In the genomic region with DNA sequence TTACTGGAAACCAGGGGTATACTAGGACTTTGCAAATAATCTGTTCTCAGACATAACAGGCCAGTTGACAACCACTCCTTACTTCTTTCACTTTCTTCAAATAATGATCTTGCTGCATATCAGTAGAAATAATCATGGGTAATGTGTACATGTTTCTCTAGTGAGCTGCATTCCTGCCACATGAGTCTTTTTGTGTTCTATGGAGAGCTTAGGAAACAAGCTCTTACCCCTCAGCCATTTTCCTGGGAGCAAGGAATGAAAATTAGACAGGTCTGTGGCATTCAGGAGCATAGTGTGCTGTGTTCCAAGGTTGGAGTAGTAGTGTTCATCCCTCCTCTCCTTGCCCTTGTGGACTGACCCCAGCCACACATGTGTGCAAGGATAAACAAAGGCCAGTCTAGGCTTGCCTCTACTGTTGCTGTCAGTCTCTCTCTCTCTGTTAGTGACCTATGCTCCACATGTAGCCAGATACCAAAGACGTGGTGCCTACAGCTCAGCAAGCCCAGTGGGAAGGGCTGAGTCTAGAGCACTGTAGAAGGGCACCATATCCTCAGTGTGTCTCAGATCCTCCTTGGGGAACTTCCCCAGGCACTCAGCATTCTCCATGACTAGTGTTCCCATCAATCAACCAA, we compare ENCODE assay signal across 21 cellular contexts. TPM values are rescaled to one million over a fixed set of nuclear protein-coding genes. Genes with fewer than 3 reads are reported as not detected.
A peak's percentile ranks its signal among the peaks of the same experiment; 100 is the strongest.
DNase-seq lines count a peak whose midpoint lies in the region; ATAC-seq and TF ChIP-seq lines count a peak whose summit lies in the region.
"Had no signal": no experiment of that assay in that cellular context is flagged by ENCODE, and none has a peak within 500 bp of the region (broad histone marks: within the 10 kb centered on the region; RNA-seq: fewer than 3 reads in every experiment).

No MANE protein-coding gene starts in this region.

- no peak overlapping the region for H3K27ac ChIP-seq in AG04450 (ENCODE audit: low read depth, low read length)
- H3K27ac ChIP-seq in brain microvascular endothelial cell = no peak overlapping the region
- peak overlapping the region; percentile 55 for H3K27ac ChIP-seq in hepatocyte
- H3K27ac ChIP-seq: cardiac muscle cell had no signal

- WGBS in hepatocyte (ENCODE audit: low lambda C conversion rate, missing lambda C conversion rate) = 40% methylated on average over 1 of the region's 1 CpG

- no peak for TF ChIP-seq CTCF in AG04450 (IDR thresholded peaks at IDR 0.05; ENCODE audit: low read depth, low read length)
- TF ChIP-seq CTCF in brain microvascular endothelial cell (IDR thresholded peaks at IDR 0.05; ENCODE audit: low read depth, low read length, missing control alignments) = no peak
- no peak for TF ChIP-seq CTCF in hepatocyte (IDR thresholded peaks at IDR 0.05; ENCODE audit: poor library complexity)
- no peak for TF ChIP-seq CTCF in nephron progenitor cell (IDR thresholded peaks at IDR 0.05)
- TF ChIP-seq CTCF in GM20000 (IDR thresholded peaks at IDR 0.05; ENCODE audit: extremely low read depth, missing control alignments) = no peak
- no peak for TF ChIP-seq CTCF in mesothelial cell of epicardium (IDR thresholded peaks at IDR 0.05; ENCODE audit: unreplicated experiment)

- peaks cover 9% of the 10 kb centered on the region for H3K4me1 ChIP-seq in hepatocyte (ENCODE audit: insufficient read depth)

- no peaks in the 10 kb centered on the region for H3K79me2 ChIP-seq in hepatocyte

- POLR2A ChIA-PET in AG04450 (lab: Yijun Ruan, JAX) = no interaction called here

- intact Hi-C loops in left cardiac atrium (cut with DNase I) = no loop called here

- H3K27me3 ChIP-seq in AG04450 (ENCODE audit: control insufficient read depth, insufficient read depth, low read length) = no peaks in the 10 kb centered on the region
- no peaks in the 10 kb centered on the region for H3K27me3 ChIP-seq in brain microvascular endothelial cell (replicated peaks)
- H3K27me3 ChIP-seq in hepatocyte = no peaks in the 10 kb centered on the region

- H3K9me2 ChIP-seq in hepatocyte (replicated peaks; ENCODE audit: insufficient read depth) = no peaks in the 10 kb centered on the region

- no peaks in the 10 kb centered on the region for H3K36me3 Mint-ChIP-seq in nephron progenitor cell (ENCODE audit: low read depth)
- H3K36me3 Mint-ChIP-seq in mesothelial cell of epicardium = no peaks in the 10 kb centered on the region
- H3K36me3 Mint-ChIP-seq: CD8-positive, alpha-beta T cell; naive B cell; stimulated activated naive B cell treated with anti-CD40 and anti-IgM and Interleukin-4, amounts not matched to agents 10 μg/mL and 1 μg/mL and 100 μg/mL, for 72 hours had no signal

- H3K36me3 ChIP-seq in brain microvascular endothelial cell (replicated peaks) (no peaks in the 10 kb centered on the region), hepatocyte (replicated peaks; ENCODE audit: insufficient read depth, low read depth) (no peaks in the 10 kb centered on the region)
- H3K36me3 ChIP-seq: cardiac muscle cell had no signal

- H3K9me3 ChIP-seq in AG04450 (ENCODE audit: control insufficient read depth, insufficient read depth, low read length) (no peaks in the 10 kb centered on the region), hepatocyte (ENCODE audit: low read depth) (no peaks in the 10 kb centered on the region)

- DNase-seq in AG04450 (ENCODE audit: low read depth, low spot score) = peak; percentile 4
- peak; percentile 26 for DNase-seq in LHCN-M2 (ENCODE audit: low read depth)
- DNase-seq in brain microvascular endothelial cell = peak; percentile 40
- DNase-seq in hepatocyte (ENCODE audit: low spot score) = peak; percentile 17
- DNase-seq in nephron progenitor cell = no peak
- no peak for DNase-seq in GM20000 (ENCODE audit: low spot score)
- DNase-seq in left cardiac atrium = no peak
- no peak for DNase-seq in mesothelial cell of epicardium (ENCODE audit: low spot score in 2 of 2, unreplicated experiment in 2 of 2)
- DNase-seq: activated CD4-positive, CD25-positive, alpha-beta regulatory T cell treated with anti-CD3 and anti-CD28 coated beads, Interleukin-2, amount 50 U/mL, for 72 hours; activated naive CD4-positive, alpha-beta T cell treated with Interleukin-2 at 50 U/mL for 16 hours; CD8-positive, alpha-beta T cell; foreskin melanocyte; Karpas-422; naive B cell; NCI-H1436; NK-92 treated with Interleukin-12 subunit alpha and Interleukin-12 subunit beta, amount 100 ng/mL, for 24 hours; Right ventricle myocardium superior; small intestine; stimulated activated naive B cell treated with anti-CD40 and anti-IgM and Interleukin-4, amounts not matched to agents 10 μg/mL and 1 μg/mL and 100 μg/mL, for 72 hours; T-helper 2 cell had no signal

- no peak overlapping the region for H2AFZ ChIP-seq in hepatocyte

- in situ Hi-C loops in brain microvascular endothelial cell (cut with HindIII; ENCODE audit: low pct_ligation_motif_present, low sequenced_read_pairs) = no loop called here

- H3K27me3 Mint-ChIP-seq in nephron progenitor cell (ENCODE audit: low read depth, poor library complexity) (no peaks in the 10 kb centered on the region), mesothelial cell of epicardium (ENCODE audit: low read depth) (no peaks in the 10 kb centered on the region)

- no peak for ATAC-seq in left cardiac atrium
- ATAC-seq: CD8-positive, alpha-beta T cell; stimulated activated naive B cell treated with anti-CD40 and anti-IgM and Interleukin-4, amounts not matched to agents 10 μg/mL and 1 μg/mL and 100 μg/mL, for 72 hours had no signal

- no peaks in the 10 kb centered on the region for H3K9me3 Mint-ChIP-seq in nephron progenitor cell
- H3K9me3 Mint-ChIP-seq in mesothelial cell of epicardium = no peaks in the 10 kb centered on the region
- H3K9me3 Mint-ChIP-seq: CD8-positive, alpha-beta T cell; naive B cell; stimulated activated naive B cell treated with anti-CD40 and anti-IgM and Interleukin-4, amounts not matched to agents 10 μg/mL and 1 μg/mL and 100 μg/mL, for 72 hours had no signal

- no peaks in the 10 kb centered on the region for H4K20me1 ChIP-seq in hepatocyte (ENCODE audit: insufficient read depth, poor library complexity, severe bottlenecking)

- H3K4me3 ChIP-seq in AG04450 (ENCODE audit: low read depth, low read length) = no peak overlapping the region
- no peak overlapping the region for H3K4me3 ChIP-seq in brain microvascular endothelial cell (ENCODE audit: low read depth, low read length)
- no peak overlapping the region for H3K4me3 ChIP-seq in hepatocyte
- H3K4me3 ChIP-seq: cardiac muscle cell had no signal

- H3K4me3 Mint-ChIP-seq in nephron progenitor cell (no peak overlapping the region), mesothelial cell of epicardium (no peak overlapping the region)
- H3K4me3 Mint-ChIP-seq: CD8-positive, alpha-beta T cell; naive B cell; stimulated activated naive B cell treated with anti-CD40 and anti-IgM and Interleukin-4, amounts not matched to agents 10 μg/mL and 1 μg/mL and 100 μg/mL, for 72 hours had no signal

- CTCF ChIA-PET in AG04450 (lab: Charles Lee) = interaction anchor here (1.1 to 4.1 kb wide), 2 partner anchors 12 kb away, joined by 3 to 34 read pairs; no protein-coding TSS in a partner anchor

- H3K27ac Mint-ChIP-seq in nephron progenitor cell (no peak overlapping the region), mesothelial cell of epicardium (no peak overlapping the region)
- H3K27ac Mint-ChIP-seq: CD8-positive, alpha-beta T cell; naive B cell; stimulated activated naive B cell treated with anti-CD40 and anti-IgM and Interleukin-4, amounts not matched to agents 10 μg/mL and 1 μg/mL and 100 μg/mL, for 72 hours had no signal

- no peak overlapping the region for H3K4me2 ChIP-seq in hepatocyte

- H3K4me1 Mint-ChIP-seq in nephron progenitor cell = peaks cover 38% of the 10 kb centered on the region
- H3K4me1 Mint-ChIP-seq in mesothelial cell of epicardium = peaks cover 30% of the 10 kb centered on the region

RNA-seq across cellular contexts. Expression of a gene that starts 11.5 kb away (rescaled TPM):
- polyA plus RNA-seq in AG04450 (2011; rRNA removed) (not detected in 2 replicates), hepatocyte (0.60 TPM in 1 of 2 replicates, not detected in the other)
- polyA minus RNA-seq in AG04450 (2011; rRNA and poly(A)+ RNA removed) = not detected in 2 replicates
- total RNA-seq in LHCN-M2 (2014; rRNA removed) (0.29 TPM in 1 of 2 replicates, not detected in the other), hepatocyte (0.63 and 0.88 TPM in 2 replicates), left cardiac atrium (under 1 TPM; 0.13 to 0.44 TPM), mesothelial cell of epicardium (0.18 to 0.38 TPM (median 0.35 TPM) in 3 replicates)
- not detected for polyA plus RNA-seq in LHCN-M2 (2012)
- total RNA-seq: cardiac muscle cell; CD8-positive, alpha-beta T cell; Right ventricle myocardium superior had no signal
- polyA plus RNA-seq: cardiac muscle cell had no signal

Comparison
In these comparisons a context has a peak if more than half of its experiments do, and no peak if none do; other contexts are left out.
1. DNase-seq: peak in AG04450 (single experiment), LHCN-M2 (single experiment), brain microvascular endothelial cell (single experiment) and hepatocyte (single experiment); none in nephron progenitor cell (single experiment), GM20000 (single experiment), left cardiac atrium (single experiment) and mesothelial cell of epicardium (0 of 2).